9 cellular contexts compared by ENCODE assay signal in the genomic region with DNA sequence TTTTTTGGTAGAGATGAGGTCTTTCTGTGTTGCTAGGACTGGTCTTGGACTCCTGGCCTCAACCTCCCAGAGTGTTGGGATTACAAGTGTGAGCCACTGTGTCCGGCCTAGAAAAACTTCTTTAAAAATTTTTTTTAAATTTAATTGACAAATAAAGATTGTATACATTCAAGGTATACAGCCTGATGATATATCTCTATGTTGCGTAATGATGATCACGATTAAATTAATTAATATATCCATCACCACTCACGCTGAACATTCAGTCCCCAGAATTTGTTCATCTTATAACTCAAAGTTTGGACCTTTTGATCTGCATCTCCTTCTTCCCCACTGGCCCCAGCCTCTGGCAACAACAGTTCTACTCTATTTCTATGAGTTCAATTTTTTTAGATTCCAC. TPM values are rescaled to one million over a fixed set of nuclear protein-coding genes. Genes with fewer than 3 reads are reported as not detected.
"Had no signal": no experiment of that assay in that cellular context is flagged by ENCODE, and none has a peak within 500 bp of the region (broad histone marks: within the 10 kb centered on the region; RNA-seq: fewer than 3 reads in every experiment).

No MANE protein-coding gene starts in this region.

- FAIRE-seq: H1, H54, HTR-8/SVneo had no signal

- ATAC-seq: GM23338 had no signal

- DNase-seq: H9, HCEC 1CT, KBM-7 had no signal

- H2AFZ ChIP-seq: GM23338 had no signal

- H3K4me3 ChIP-seq: GM23338 had no signal

- H3K9ac ChIP-seq: KMS-11 had no signal

- H3K27ac ChIP-seq: KMS-11 had no signal

- H3K4me2 ChIP-seq: GM23338, KMS-11 had no signal

RNA-seq across cellular contexts. Expression of a gene that starts 27.2 kb away (rescaled TPM):
- total RNA-seq: H9, HT-29 had no signal
